In the genomic region with DNA sequence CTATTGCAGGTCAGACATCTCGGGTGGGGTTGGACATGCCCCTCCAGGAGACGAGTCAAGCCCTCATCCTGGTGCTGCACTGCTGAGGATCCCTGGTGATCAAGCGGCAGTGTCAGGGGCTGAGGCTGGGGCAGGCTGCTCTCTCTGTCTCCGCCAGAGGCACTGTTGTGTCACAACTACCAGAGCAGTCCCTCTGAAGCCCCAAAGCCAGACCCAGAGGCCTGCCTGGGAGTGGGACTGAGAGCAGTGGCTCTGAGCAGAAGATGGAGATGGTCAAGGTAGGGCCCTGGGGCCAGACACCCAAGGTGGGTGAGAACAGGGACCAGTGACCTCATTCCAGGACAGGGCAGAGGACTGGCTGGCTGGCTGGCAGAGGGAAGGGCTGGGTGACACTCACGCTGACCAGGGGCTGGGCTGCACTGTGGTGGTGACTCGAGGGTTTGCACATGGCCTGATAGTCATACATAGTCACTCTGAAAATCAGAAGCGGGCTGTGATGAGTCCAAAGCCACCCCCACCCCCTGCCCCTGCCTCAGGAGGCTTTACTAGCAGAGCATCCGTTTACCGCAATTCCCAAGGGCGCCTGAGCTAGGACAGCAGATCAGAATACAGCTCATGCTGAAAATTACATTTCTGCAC, we compare ENCODE assay signal across 11 cellular contexts. TPM values are rescaled to one million over a fixed set of nuclear protein-coding genes. Genes with fewer than 3 reads are reported as not detected.
DNase-seq lines count a peak whose midpoint lies in the region; ATAC-seq and TF ChIP-seq lines count a peak whose summit lies in the region.
"Had no signal": no experiment of that assay in that cellular context is flagged by ENCODE, and none has a peak within 500 bp of the region (broad histone marks: within the 10 kb centered on the region; RNA-seq: fewer than 3 reads in every experiment).

No MANE protein-coding gene starts in this region.

- peak overlapping the region; percentile 65 for H4K8ac ChIP-seq in neuronal stem cell (ENCODE audit: low read depth, low read length)

- no peak overlapping the region for H3K4me3 ChIP-seq in brain microvascular endothelial cell (ENCODE audit: low read depth, low read length)
- no peak overlapping the region for H3K4me3 ChIP-seq in neuronal stem cell (ENCODE audit: low read length in 2 of 2)
- H3K4me3 ChIP-seq: gastrocnemius medialis, SK-N-MC had no signal

- no peaks in the 10 kb centered on the region for H3K9me3 ChIP-seq in neuronal stem cell (replicated peaks in 1 of 2; ENCODE audit: control insufficient read depth in 2 of 2, insufficient read depth in 1 of 2, low read depth in 1 of 2, low read length in 2 of 2)
- H3K9me3 ChIP-seq: gastrocnemius medialis had no signal

- H3K9me3 Mint-ChIP-seq in IgD-negative memory B cell = peaks cover 1 to 4% (median 2%) of the 10 kb centered on the region in 3 donors

- peak overlapping the region in 1 of 3 donors; percentile 34 for H3K27ac Mint-ChIP-seq in IgD-negative memory B cell

- peak overlapping the region; percentile 73 for H2BK12ac ChIP-seq in neuronal stem cell (ENCODE audit: low read length)

- DNase-seq in NCI-H2196 (lab: John Stamatoyannopoulos, UW; ENCODE audit: unreplicated experiment) (peak; percentile 23), NCI-H2196 treated with DMSO at 0.1 percent for 48 hours (lab: John Stamatoyannopoulos, UW; ENCODE audit: unreplicated experiment) (no peak), brain microvascular endothelial cell (peak; percentile 56), neuronal stem cell (ENCODE audit: low spot score) (peak; percentile 45)

- no peaks in the 10 kb centered on the region for H3K27me3 ChIP-seq in brain microvascular endothelial cell (replicated peaks)
- H3K27me3 ChIP-seq in neuronal stem cell (ENCODE audit: control insufficient read depth in 3 of 3, insufficient read depth in 3 of 3, low read depth in 1 of 3, low read length in 3 of 3) = peaks cover 0 to 12% (median 2%) of the 10 kb centered on the region in 3 experiments
- H3K27me3 ChIP-seq: gastrocnemius medialis had no signal

- no peaks in the 10 kb centered on the region for H3K36me3 Mint-ChIP-seq in IgD-negative memory B cell

- H3K27ac ChIP-seq in brain microvascular endothelial cell (no peak overlapping the region), neuronal stem cell (replicated peaks; ENCODE audit: low read length) (no peak overlapping the region)
- H3K27ac ChIP-seq: C4-2B, SK-N-MC had no signal

- H3K18ac ChIP-seq in neuronal stem cell (ENCODE audit: low read length) = peak overlapping the region; percentile 78

- no peak overlapping the region for H3K4me2 ChIP-seq in neuronal stem cell (ENCODE audit: insufficient read depth, low read length, poor library complexity, severe bottlenecking)

- no peak overlapping the region for H4K91ac ChIP-seq in neuronal stem cell (ENCODE audit: low read depth, low read length, poor library complexity)

- H3K23ac ChIP-seq in neuronal stem cell (ENCODE audit: low read depth, low read length, poor library complexity) = peak overlapping the region; percentile 48

- H2BK15ac ChIP-seq in neuronal stem cell (ENCODE audit: low read length) = peak overlapping the region; percentile 78

- H3K4me3 Mint-ChIP-seq in IgD-negative memory B cell = peak overlapping the region in 3 of 4 donors; percentile 16 to 76 (median 58)

- peak overlapping the region; percentile 53 for H3K4ac ChIP-seq in neuronal stem cell (ENCODE audit: low read length)

- no peak overlapping the region for H2BK120ac ChIP-seq in neuronal stem cell (ENCODE audit: low read depth, low read length)

- no peak for ATAC-seq in HG03108 (IDR thresholded peaks at IDR 0.05; ENCODE audit: unreplicated experiment)
- no peak for ATAC-seq in HG02970 (IDR thresholded peaks at IDR 0.05; ENCODE audit: low FRiP score, unreplicated experiment)
- ATAC-seq in HG02981 (IDR thresholded peaks at IDR 0.05; ENCODE audit: unreplicated experiment) = no peak
- ATAC-seq: gastrocnemius medialis had no signal

- in situ Hi-C loops in brain microvascular endothelial cell (cut with HindIII; ENCODE audit: low pct_ligation_motif_present, low sequenced_read_pairs) = loop anchor here (25.0 kb wide), 1 partner anchor 137 kb away; no protein-coding TSS in a partner anchor

- H3K14ac ChIP-seq in neuronal stem cell (ENCODE audit: low read length) = peak overlapping the region; percentile 38

- peak overlapping the region; percentile 98 for H2AK5ac ChIP-seq in neuronal stem cell (ENCODE audit: low read depth, low read length)

- no peaks in the 10 kb centered on the region for H3K36me3 ChIP-seq in brain microvascular endothelial cell (replicated peaks)
- H3K36me3 ChIP-seq in neuronal stem cell (replicated peaks in 1 of 2; ENCODE audit: control insufficient read depth in 2 of 2, insufficient read depth in 2 of 2, low read length in 2 of 2) = no peaks in the 10 kb centered on the region
- H3K36me3 ChIP-seq: gastrocnemius medialis had no signal

- WGBS in neuronal stem cell (ENCODE audit: extremely low coverage in 2 of 2, insufficient read length in 2 of 2, insufficient replicate concordance in 1 of 2), 2 donors = no CpG with 5 or more reads among the region's 10 CpGs

- peaks cover 1% of the 10 kb centered on the region for H3K27me3 Mint-ChIP-seq in IgD-negative memory B cell

- peak overlapping the region; percentile 40 for H3K9ac ChIP-seq in neuronal stem cell (ENCODE audit: low read depth, low read length, poor library complexity)

- H3K4me1 Mint-ChIP-seq in IgD-negative memory B cell = peaks cover 19 to 22% (median 20%) of the 10 kb centered on the region in 3 donors

- H3K4me1 ChIP-seq in neuronal stem cell (ENCODE audit: control insufficient read depth in 2 of 2, insufficient read depth in 1 of 2, low read depth in 1 of 2, low read length in 2 of 2) = peaks cover 4 to 7% of the 10 kb centered on the region in 2 donors

- H2BK5ac ChIP-seq in neuronal stem cell (ENCODE audit: low read length) = no peak overlapping the region

- peak overlapping the region; percentile 61 for H2AFZ ChIP-seq in neuronal stem cell (ENCODE audit: low read length)

- TF ChIP-seq CTCF in brain microvascular endothelial cell (IDR thresholded peaks at IDR 0.05; ENCODE audit: low read depth, low read length, missing control alignments) = peak; percentile 52

- H3K79me1 ChIP-seq in neuronal stem cell (ENCODE audit: low read depth, low read length) = peaks cover 2% of the 10 kb centered on the region

RNA-seq across cellular contexts. Expression of a gene that starts 19.6 kb away (rescaled TPM):
- not detected for polyA plus RNA-seq in IgD-negative memory B cell
- polyA plus RNA-seq in neuronal stem cell (2013, experiment 1 of 2) = 0.03 TPM
- 0.03 TPM for polyA plus RNA-seq in neuronal stem cell (2013, experiment 2 of 2)
